23 cellular contexts compared by ENCODE assay signal in the genomic region with DNA sequence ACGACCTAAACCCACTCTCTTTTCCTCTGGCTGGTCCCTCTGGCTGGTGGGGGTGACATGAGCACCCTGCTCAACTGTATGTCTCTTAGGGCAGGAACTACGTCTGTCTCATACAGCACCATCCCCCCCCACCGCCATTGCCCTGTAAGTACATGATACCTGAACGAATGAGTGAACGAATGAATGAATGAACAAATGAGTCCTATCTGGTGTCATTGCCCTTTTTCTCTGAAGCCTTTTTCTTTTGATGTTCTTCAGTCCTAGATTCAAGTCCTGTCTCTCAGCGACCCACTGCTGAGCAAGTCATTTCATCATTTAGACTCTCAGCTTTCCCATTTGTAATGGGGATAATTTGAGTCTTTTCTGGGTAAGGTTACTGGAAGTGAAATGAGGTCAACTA. TPM values are rescaled to one million over a fixed set of nuclear protein-coding genes. Genes with fewer than 3 reads are reported as not detected.
A peak's percentile ranks its signal among the peaks of the same experiment; 100 is the strongest.
DNase-seq lines count a peak whose midpoint lies in the region; ATAC-seq, FAIRE-seq and TF ChIP-seq lines count a peak whose summit lies in the region.
"Had no signal": no experiment of that assay in that cellular context is flagged by ENCODE, and none has a peak within 500 bp of the region (broad histone marks: within the 10 kb centered on the region; RNA-seq: fewer than 3 reads in every experiment).

No MANE protein-coding gene starts in this region.

- peaks cover 14% of the 10 kb centered on the region for H3K27me3 Mint-ChIP-seq in glutamatergic neuron (ENCODE audit: unreplicated experiment)

- no peak for TF ChIP-seq EP300 in K562 (IDR thresholded peaks at IDR 0.05; ENCODE audit: low read length)

- BruUV-seq in K562 (replicated peaks; lab: Mats Ljungman, UMichigan) = no TSS peak

- peaks cover 7% of the 10 kb centered on the region for H3K9me3 Mint-ChIP-seq in glutamatergic neuron (ENCODE audit: unreplicated experiment)
- H3K9me3 Mint-ChIP-seq: CD8-positive, alpha-beta T cell had no signal

- peaks cover 34% of the 10 kb centered on the region for H3K4me1 Mint-ChIP-seq in glutamatergic neuron (ENCODE audit: low read depth, unreplicated experiment)

- H3K27ac Mint-ChIP-seq in glutamatergic neuron (ENCODE audit: unreplicated experiment) = peak overlapping the region; percentile 62
- H3K27ac Mint-ChIP-seq: B cell; CD4-positive, alpha-beta T cell; CD8-positive, alpha-beta T cell had no signal

- TF ChIP-seq CTCF in K562 (IDR thresholded peaks at IDR 0.05 in 2 of 3, conservative IDR thresholded peaks at IDR 0.05 in 1 of 3; ENCODE audit: insufficient read depth in 2 of 3, low read depth in 1 of 3, low read length in 3 of 3) (no peak), glutamatergic neuron (IDR thresholded peaks at IDR 0.05; ENCODE audit: partially characterized antibody, unreplicated experiment) (no peak), colonic mucosa (IDR thresholded peaks at IDR 0.05) (no peak)

- no peaks in the 10 kb centered on the region for H3K79me2 ChIP-seq in K562 (ENCODE audit: control insufficient read depth, insufficient read depth, low read length)

- no peak overlapping the region for H2AFZ ChIP-seq in K562 (ENCODE audit: low read depth, low read length)

- H3K9ac ChIP-seq in K562 (ENCODE audit: insufficient read depth in 1 of 2, low read depth in 2 of 2, low read length in 2 of 2) (no peak overlapping the region), colonic mucosa (ENCODE audit: low read depth in 2 of 2, low read length in 2 of 2) (no peak overlapping the region)
- H3K9ac ChIP-seq: BLaER1 treated with 17β-estradiol and CSF1 and Interleukin-3, amounts not matched to agents 10 nM and 100 nM had no signal

- DNase-seq in K562 (ENCODE audit: extremely low read depth in 1 of 4, low spot score in 3 of 4) = no peak
- no peak for DNase-seq in glutamatergic neuron
- DNase-seq in AG08396 (ENCODE audit: low spot score) = no peak
- no peak for DNase-seq in colonic mucosa
- DNase-seq: 8988T; ACHN; AML-193; Caco-2; Calu3; CD4-positive, alpha-beta T cell; CD8-positive, alpha-beta T cell; DMS79 treated with DMSO at 0.1 percent for 48 hours; GF-D8 had no signal

- TF ChIP-seq POLR2A in K562 (conservative IDR thresholded peaks at IDR 0.05) = no peak

- H3K9me3 ChIP-seq in K562 (replicated peaks; ENCODE audit: control insufficient read depth, insufficient read depth, low read depth, low read length) (peaks cover 9% of the 10 kb centered on the region), colonic mucosa (no peaks in the 10 kb centered on the region)
- H3K9me3 ChIP-seq: Caco-2 had no signal

- H3K9me1 ChIP-seq in K562 (ENCODE audit: control insufficient read depth, insufficient read depth, low read length) = no peaks in the 10 kb centered on the region

- H3K36me3 ChIP-seq in K562 (ENCODE audit: control insufficient read depth, insufficient read depth, low read length) (no peaks in the 10 kb centered on the region; the same call in 2 of the 3 replicates), colonic mucosa (no peaks in the 10 kb centered on the region)
- H3K36me3 ChIP-seq: BLaER1 treated with 17β-estradiol and CSF1 and Interleukin-3, amounts not matched to agents 10 nM and 100 nM had no signal

- CTCF ChIA-PET in K562 (lab: Yijun Ruan, JAX; ENCODE audit: low intra/inter-chr PET ratio) = no interaction called here

- ATAC-seq in K562 (no peak), GM21390 (IDR thresholded peaks at IDR 0.05; ENCODE audit: unreplicated experiment) (no peak)
- ATAC-seq: CD8-positive, alpha-beta T cell had no signal

- H3K4me1 ChIP-seq in K562 (replicated peaks in 1 of 2; ENCODE audit: control insufficient read depth in 2 of 2, insufficient read depth in 2 of 2, low read length in 2 of 2) = peaks cover 6 to 16% of the 10 kb centered on the region in 2 experiments; a peak in 4 of 5 replicates
- H3K4me1 ChIP-seq in colonic mucosa = no peaks in the 10 kb centered on the region
- H3K4me1 ChIP-seq: Caco-2 had no signal

- H3K36me3 Mint-ChIP-seq in glutamatergic neuron (ENCODE audit: unreplicated experiment) = peaks cover 4% of the 10 kb centered on the region
- H3K36me3 Mint-ChIP-seq: CD8-positive, alpha-beta T cell had no signal

- H3K27ac ChIP-seq in K562 (ENCODE audit: extremely low read depth, low read depth, low read length) (no peak overlapping the region), colonic mucosa (no peak overlapping the region)
- H3K27ac ChIP-seq: BLaER1 treated with 17β-estradiol and CSF1 and Interleukin-3, amounts not matched to agents 10 nM and 100 nM; C4-2B had no signal

- H3K4me3 ChIP-seq in K562 (no peak overlapping the region), colonic mucosa (no peak overlapping the region)
- H3K4me3 ChIP-seq: BLaER1 treated with 17β-estradiol and CSF1 and Interleukin-3, amounts not matched to agents 10 nM and 100 nM had no signal

- POLR2A ChIA-PET in K562 (lab: Yijun Ruan, JAX) = interaction anchor here (0.6 kb wide), 1 partner anchor 17 kb away, joined by 3 read pairs; no protein-coding TSS in a partner anchor

- in situ Hi-C loops in K562 (cut with MboI) = no loop called here

- H3K4me3 Mint-ChIP-seq in glutamatergic neuron (ENCODE audit: unreplicated experiment) = peak overlapping the region; percentile 11
- H3K4me3 Mint-ChIP-seq: B cell; CD4-positive, alpha-beta T cell; CD8-positive, alpha-beta T cell had no signal

- intact Hi-C loops in K562 (cut with micrococcal nuclease) (no loop called here), colonic mucosa (cut with DNase I) (no loop called here)

- FAIRE-seq in K562 (lab: Jason Lieb, UNC) = no peak
- FAIRE-seq: A204.1, D721Med, G401.6, GM12892, GM18507 had no signal

- WGBS in K562 (ENCODE audit: insufficient coverage, low coverage, missing lambda C conversion rate) = 18% methylated on average over 6 of the region's 6 CpGs

- H3K4me2 ChIP-seq in K562 (ENCODE audit: insufficient read depth, low read length) = no peak overlapping the region
- H3K4me2 ChIP-seq: BLaER1 treated with 17β-estradiol and CSF1 and Interleukin-3, amounts not matched to agents 10 nM and 100 nM had no signal

- H3K27me3 ChIP-seq in K562 (ENCODE audit: control insufficient read depth in 2 of 2, insufficient read depth in 2 of 2, low read length in 2 of 2) (peaks cover 0 to 16% of the 10 kb centered on the region in 2 experiments; a peak in 3 of 5 replicates), colonic mucosa (no peaks in the 10 kb centered on the region)
- H3K27me3 ChIP-seq: BLaER1 treated with 17β-estradiol and CSF1 and Interleukin-3, amounts not matched to agents 10 nM and 100 nM had no signal

- no peaks in the 10 kb centered on the region for H4K20me1 ChIP-seq in K562 (replicated peaks; ENCODE audit: control insufficient read depth, insufficient read depth, low read length)
- H4K20me1 ChIP-seq: BLaER1 treated with 17β-estradiol and CSF1 and Interleukin-3, amounts not matched to agents 10 nM and 100 nM had no signal

- no peak for TF ChIP-seq RAD21 in K562 (CRISPR knock-in tag; conservative IDR thresholded peaks at IDR 0.05 in 1 of 2, IDR thresholded peaks at IDR 0.05 in 1 of 2)

TF ChIP-seq in K562, 482 proteins besides CTCF, POLR2A, EP300 and RAD21:
- no peak for TF ChIP-seq TCF3 (CRISPR knock-in tag; IDR thresholded peaks at IDR 0.05)
- TF ChIP-seq ZNF24 (IDR thresholded peaks at IDR 0.05) = peak; percentile 95

RNA-seq across cellular contexts. Expression of a gene that starts 10.8 kb away (rescaled TPM):
- 2.0 and 5.9 TPM in 2 replicates for total RNA-seq in K562 (2011; cell fraction: chromatin; rRNA removed; ENCODE audit: low replicate concordance)
- total RNA-seq in K562 (2011; cell fraction: nucleolus; rRNA removed) = 4.5 and 5.4 TPM in 2 replicates
- 2.7 and 4.0 TPM in 2 replicates for total RNA-seq in K562 (2011; cell fraction: nucleoplasm; rRNA removed)
- 1.8 and 1.9 TPM in 2 replicates for total RNA-seq in K562 (2014; rRNA removed)
- 0.45 and 0.51 TPM in 2 replicates for total RNA-seq in K562 (2014; rRNA removed; fragmentation: Illumina TruSeq; extraction: Trizol)
- total RNA-seq in K562 (2015; rRNA removed; fragmentation: Illumina TruSeq; extraction: Trizol) = 0.79 and 1.2 TPM in 2 replicates
- 1.8 and 2.3 TPM in 2 replicates for total RNA-seq in K562 (2021)
- polyA plus RNA-seq in K562 (2011; rRNA removed) = 0.89 and 1.5 TPM in 2 replicates
- polyA plus RNA-seq in K562 (2011; cell fraction: cytosol; rRNA removed) = 0.78 and 2.4 TPM in 2 replicates
- 3.5 and 9.8 TPM in 2 replicates for polyA plus RNA-seq in K562 (2011; cell fraction: nucleus; rRNA removed)
- polyA plus RNA-seq in K562 (2012) = 1.9 and 2.4 TPM in 2 replicates
- polyA plus RNA-seq in K562 (2014; fragmentation: Illumina TruSeq; extraction: Trizol) = 1.1 and 1.6 TPM in 2 replicates
- under 1 TPM; 0.10 to 0.18 TPM for polyA plus RNA-seq in K562 (2014; fragmentation: Nextera tagmentation; extraction: Ambion mirVana)
- 1.6 and 3.6 TPM in 2 replicates for polyA plus RNA-seq in K562 (2014; rRNA removed)
- 0.48 and 0.88 TPM in 2 replicates for polyA minus RNA-seq in K562 (2011; rRNA and poly(A)+ RNA removed)
- 1.4 and 1.6 TPM in 2 replicates for polyA minus RNA-seq in K562 (2011; cell fraction: cytosol; rRNA and poly(A)+ RNA removed)
- polyA minus RNA-seq in K562 (2011; cell fraction: nucleus; rRNA and poly(A)+ RNA removed) = 1.4 and 3.4 TPM in 2 replicates
- 0.22 TPM for total RNA-seq in glutamatergic neuron (ENCODE audit: unreplicated experiment)
- total RNA-seq in colonic mucosa = not detected
- total RNA-seq: A673, Caco-2, Calu3 had no signal

RNA-seq across cellular contexts. Expression of a gene that starts 45.0 kb away (rescaled TPM):
- total RNA-seq in K562 (2011; cell fraction: chromatin; rRNA removed; ENCODE audit: low replicate concordance) = 11.2 and 16.2 TPM in 2 replicates
- 19.8 and 22.9 TPM in 2 replicates for total RNA-seq in K562 (2011; cell fraction: nucleolus; rRNA removed)
- 20.3 and 27.1 TPM in 2 replicates for total RNA-seq in K562 (2011; cell fraction: nucleoplasm; rRNA removed)
- total RNA-seq in K562 (2014; rRNA removed) (10.7 and 12.3 TPM in 2 replicates), K562 (2014; rRNA removed; fragmentation: Illumina TruSeq; extraction: Trizol) (11.7 and 13.2 TPM in 2 replicates), K562 (2015; rRNA removed; fragmentation: Illumina TruSeq; extraction: Trizol) (44.3 and 44.7 TPM in 2 replicates), K562 (2021) (30.3 and 33.8 TPM in 2 replicates), glutamatergic neuron (ENCODE audit: unreplicated experiment) (0.56 TPM), colonic mucosa (10 to 100 TPM; 15.8 to 41.0 TPM)
- polyA plus RNA-seq in K562 (2011; rRNA removed) (42.5 and 418 TPM in 2 replicates), K562 (2014; fragmentation: Illumina TruSeq; extraction: Trizol) (44.5 and 47.3 TPM in 2 replicates), K562 (2014; fragmentation: Nextera tagmentation; extraction: Ambion mirVana) (1 to 10 TPM; 2.4 to 4.8 TPM), K562 (2014; rRNA removed) (20.3 and 22.2 TPM in 2 replicates)
- 103 and 599 TPM in 2 replicates for polyA plus RNA-seq in K562 (2011; cell fraction: cytosol; rRNA removed)
- 41.2 and 275 TPM in 2 replicates for polyA plus RNA-seq in K562 (2011; cell fraction: nucleus; rRNA removed)
- 63.5 and 133 TPM in 2 replicates for polyA plus RNA-seq in K562 (2012)
- 72.1 and 524 TPM in 2 replicates for polyA minus RNA-seq in K562 (2011; rRNA and poly(A)+ RNA removed)
- polyA minus RNA-seq in K562 (2011; cell fraction: cytosol; rRNA and poly(A)+ RNA removed) = 41.0 and 310 TPM in 2 replicates
- 7.7 and 80.9 TPM in 2 replicates for polyA minus RNA-seq in K562 (2011; cell fraction: nucleus; rRNA and poly(A)+ RNA removed)
- total RNA-seq: A673, Caco-2, Calu3 had no signal
